1 cellular context compared by ENCODE assay signal in genomic region chr1:172678990-172679772, GRCh38.
TF ChIP-seq lines count a peak whose summit lies in the region.

No MANE protein-coding gene starts in this region.

TF ChIP-seq in K562, 482 proteins besides CTCF, POLR2A, EP300 and RAD21 (continued from another document and continues in another):
- TF ChIP-seq CREB3L1 (IDR thresholded peaks at IDR 0.05; ENCODE audit: borderline replicate concordance, low read depth) (no peak), ZNF444 (CRISPR knock-in tag; IDR thresholded peaks at IDR 0.05) (no peak), MAX (CRISPR knock-in tag; IDR thresholded peaks at IDR 0.05) (0 out of 2 replicates have a peak, but pooled peaks have one; percentile 29), PML (IDR thresholded peaks at IDR 0.05; ENCODE audit: low read length) (no peak), PRDM10 (IDR thresholded peaks at IDR 0.05; ENCODE audit: partially characterized antibody) (peak; percentile 11), EGR1 (conservative IDR thresholded peaks at IDR 0.05) (no peak), FOXP1 (CRISPR knock-in tag; IDR thresholded peaks at IDR 0.05) (no peak), ESRRB (CRISPR knock-in tag; IDR thresholded peaks at IDR 0.05; ENCODE audit: borderline replicate concordance) (no peak), TCF15 (CRISPR knock-in tag; IDR thresholded peaks at IDR 0.05) (no peak), CBFA2T2 (conservative IDR thresholded peaks at IDR 0.05) (peak; percentile 49), ELF1 (tag; IDR thresholded peaks at IDR 0.05) (no peak), BRF2 (IDR thresholded peaks at IDR 0.05; ENCODE audit: borderline replicate concordance, insufficient read depth, insufficient read length) (no peak), TCF3 (CRISPR knock-in tag; IDR thresholded peaks at IDR 0.05) (peak; percentile 45), MYC (IDR thresholded peaks at IDR 0.05; ENCODE audit: low read depth, low read length) (0 out of 2 replicates have a peak, but pooled peaks have one; percentile 19), MYC (CRISPR knock-in tag; IDR thresholded peaks at IDR 0.05; ENCODE audit: borderline replicate concordance, low read depth) (no peak), ZNF263 (CRISPR knock-in tag; IDR thresholded peaks at IDR 0.05; ENCODE audit: borderline replicate concordance) (no peak), ZNF232 (CRISPR knock-in tag; IDR thresholded peaks at IDR 0.05) (no peak), SRSF1 (IDR thresholded peaks at IDR 0.05; ENCODE audit: low read depth, low read length) (no peak), CSDE1 (IDR thresholded peaks at IDR 0.05) (no peak), MGA (IDR thresholded peaks at IDR 0.05) (peak; percentile 45; the same call in 1 of the 2 replicates), STAG1 (CRISPR knock-in tag; IDR thresholded peaks at IDR 0.05; ENCODE audit: borderline replicate concordance) (no peak), L3MBTL2 (IDR thresholded peaks at IDR 0.05) (peak; percentile 29; the same call in 1 of the 2 replicates), SFPQ (IDR thresholded peaks at IDR 0.05; ENCODE audit: low read depth, low read length) (no peak), ARID1B (IDR thresholded peaks at IDR 0.05) (peak; percentile 42; the same call in 1 of the 2 replicates), CHAMP1 (IDR thresholded peaks at IDR 0.05) (no peak), PHB2 (IDR thresholded peaks at IDR 0.05; ENCODE audit: low read depth) (no peak), TRIM24 (IDR thresholded peaks at IDR 0.05) (peak; percentile 9 to 35; a peak in 1 of 4 replicates), ZEB2 (IDR thresholded peaks at IDR 0.05) (peak; percentile 53; the same call in 1 of the 2 replicates), BCL6 (CRISPR knock-in tag; IDR thresholded peaks at IDR 0.05) (no peak), LARP7 (IDR thresholded peaks at IDR 0.05) (no peak), ARID3A (IDR thresholded peaks at IDR 0.05; ENCODE audit: borderline replicate concordance, low read depth, low read length) (no peak), ZNF347 (CRISPR knock-in tag; IDR thresholded peaks at IDR 0.05; ENCODE audit: low read depth) (no peak)
